ENCODE assay signal across 15 cellular contexts in genomic region chr4:112520598-112521122, GRCh38. TPM values are rescaled to one million over a fixed set of nuclear protein-coding genes. Genes with fewer than 3 reads are reported as not detected.
DNase-seq lines count a peak whose midpoint lies in the region; ATAC-seq and TF ChIP-seq lines count a peak whose summit lies in the region.
"Had no signal": no experiment of that assay in that cellular context is flagged by ENCODE, and none has a peak within 500 bp of the region (broad histone marks: within the 10 kb centered on the region; RNA-seq: fewer than 3 reads in every experiment).

No MANE protein-coding gene starts in this region.

- H3K9me3 ChIP-seq in CD4-positive, CD25-positive, alpha-beta regulatory T cell (ENCODE audit: control insufficient read depth in 2 of 2, low read length in 2 of 2), result peaks cover 8 to 19% of the 10 kb centered on the region in 2 experiments

- peak overlapping the region in 3 of 4 donors; percentile 5 to 62 (median 55) for H3K4me3 Mint-ChIP-seq in CD4-positive, CD25-positive, alpha-beta regulatory T cell
- peak overlapping the region; percentile 40 for H3K4me3 Mint-ChIP-seq in activated CD8-positive, alpha-beta T cell treated with anti-CD3 and anti-CD28 coated beads, Interleukin-2, amount 10 ng/mL, durations not matched to agents 7 days and 5 days
- peak overlapping the region; percentile 34 for H3K4me3 Mint-ChIP-seq in memory B cell
- H3K4me3 Mint-ChIP-seq: dendritic cell treated with granulocyte-macrophage colony-stimulating factor and Interleukin-4, amounts not matched to agents 40 ng/mL and 50 ng/mL, for 4 days had no signal

- ATAC-seq in CD4-positive, CD25-positive, alpha-beta regulatory T cell (ENCODE audit: low read depth in 2 of 2), result no peak
- no peak for ATAC-seq in activated CD8-positive, alpha-beta T cell treated with anti-CD3 and anti-CD28 coated beads, Interleukin-2, amount 10 ng/mL, durations not matched to agents 7 days and 5 days
- no peak for ATAC-seq in memory B cell (ENCODE audit: low read depth)
- ATAC-seq in HG03457 (IDR thresholded peaks at IDR 0.05; ENCODE audit: unreplicated experiment), result no peak
- no peak for ATAC-seq in GM18519 (IDR thresholded peaks at IDR 0.05; ENCODE audit: low FRiP score, unreplicated experiment)
- ATAC-seq: left lobe of liver had no signal

- CTCF ChIA-PET in activated CD8-positive, alpha-beta T cell treated with anti-CD3 and anti-CD28 coated beads, Interleukin-2, amount 10 ng/mL, durations not matched to agents 7 days and 5 days (lab: Charles Lee), result interaction anchor here (1.0 to 3.3 kb wide), 5 partner anchors 10 to 196 kb away, joined by 3 to 8 read pairs (median 4); no protein-coding TSS in a partner anchor
- CTCF ChIA-PET in RWPE1 (lab: Yijun Ruan, JAX), result interaction anchor here (0.6 kb wide), 1 partner anchor 11 kb away, joined by 5 read pairs; no protein-coding TSS in a partner anchor

- H3K36me3 Mint-ChIP-seq in CD4-positive, CD25-positive, alpha-beta regulatory T cell, result no peaks in the 10 kb centered on the region
- H3K36me3 Mint-ChIP-seq in activated CD8-positive, alpha-beta T cell treated with anti-CD3 and anti-CD28 coated beads, Interleukin-2, amount 10 ng/mL, durations not matched to agents 7 days and 5 days (ENCODE audit: low read depth), result no peaks in the 10 kb centered on the region
- no peaks in the 10 kb centered on the region for H3K36me3 Mint-ChIP-seq in memory B cell

- H3K27me3 ChIP-seq in CD4-positive, CD25-positive, alpha-beta regulatory T cell (ENCODE audit: control insufficient read depth, insufficient read depth, low read length), result peaks cover 69% of the 10 kb centered on the region

- no peak overlapping the region for H3K27ac Mint-ChIP-seq in CD4-positive, CD25-positive, alpha-beta regulatory T cell
- H3K27ac Mint-ChIP-seq in activated CD8-positive, alpha-beta T cell treated with anti-CD3 and anti-CD28 coated beads, Interleukin-2, amount 10 ng/mL, durations not matched to agents 7 days and 5 days, result no peak overlapping the region
- H3K27ac Mint-ChIP-seq in memory B cell, result no peak overlapping the region
- H3K27ac Mint-ChIP-seq: dendritic cell treated with granulocyte-macrophage colony-stimulating factor and Interleukin-4, amounts not matched to agents 40 ng/mL and 50 ng/mL, for 4 days had no signal

- no peak overlapping the region for H3K4me3 ChIP-seq in CD4-positive, CD25-positive, alpha-beta regulatory T cell (ENCODE audit: low read depth, low read length)
- peak overlapping the region; percentile 54 for H3K4me3 ChIP-seq in GM12875 (ENCODE audit: low read depth, low read length)
- H3K4me3 ChIP-seq: stomach had no signal

- no peaks in the 10 kb centered on the region for H3K36me3 ChIP-seq in CD4-positive, CD25-positive, alpha-beta regulatory T cell (ENCODE audit: control insufficient read depth, insufficient read depth, low read length)
- H3K36me3 ChIP-seq: stomach had no signal

- POLR2A ChIA-PET in activated CD8-positive, alpha-beta T cell treated with anti-CD3 and anti-CD28 coated beads, Interleukin-2, amount 10 ng/mL, durations not matched to agents 7 days and 5 days (lab: Charles Lee), result no interaction called here
- POLR2A ChIA-PET in RWPE1 (lab: Yijun Ruan, JAX; ENCODE audit: low non-redundant PET), result no interaction called here

- H3K27ac ChIP-seq in CD4-positive, CD25-positive, alpha-beta regulatory T cell (ENCODE audit: insufficient read depth, low read length, poor library complexity, severe bottlenecking), result no peak overlapping the region
- H3K27ac ChIP-seq in RWPE1, result no peak overlapping the region
- H3K27ac ChIP-seq: stomach had no signal

- H3K4me1 ChIP-seq in CD4-positive, CD25-positive, alpha-beta regulatory T cell (ENCODE audit: control insufficient read depth, insufficient read depth, low read length, poor library complexity, severe bottlenecking), result peaks cover 52% of the 10 kb centered on the region

- DNase-seq in CD4-positive, CD25-positive, alpha-beta regulatory T cell, result no peak
- DNase-seq in activated CD8-positive, alpha-beta T cell treated with anti-CD3 and anti-CD28 coated beads, Interleukin-2, amount 10 ng/mL, durations not matched to agents 7 days and 5 days, result no peak
- DNase-seq in memory B cell (ENCODE audit: low spot score in 2 of 2), result no peak
- DNase-seq in RWPE1 (ENCODE audit: low spot score), result no peak
- DNase-seq in NCI-H1092 (lab: John Stamatoyannopoulos, UW), result no peak
- DNase-seq: NCI-H1105; NCI-H524 treated with DMSO at 0.1 percent for 48 hours; stimulated activated CD4-positive, alpha-beta T cell treated with anti-CD3 and anti-CD28 coated beads, Interleukin-1b, Interleukin-23, amount 100 ng/mL, for 48 hours; stomach had no signal

- TF ChIP-seq CTCF in GM12875 (IDR thresholded peaks at IDR 0.05; ENCODE audit: borderline replicate concordance, insufficient read depth, low read depth, low read length), result no peak
- TF ChIP-seq CTCF in RWPE1 (conservative IDR thresholded peaks at IDR 0.05; ENCODE audit: low read depth), result no peak

- H3K27me3 Mint-ChIP-seq in CD4-positive, CD25-positive, alpha-beta regulatory T cell, result peaks cover 93% of the 10 kb centered on the region
- H3K27me3 Mint-ChIP-seq in activated CD8-positive, alpha-beta T cell treated with anti-CD3 and anti-CD28 coated beads, Interleukin-2, amount 10 ng/mL, durations not matched to agents 7 days and 5 days (ENCODE audit: low read depth), result peaks cover 87% of the 10 kb centered on the region
- H3K27me3 Mint-ChIP-seq in memory B cell, result peaks cover 34% of the 10 kb centered on the region

- H3K4me1 Mint-ChIP-seq in CD4-positive, CD25-positive, alpha-beta regulatory T cell, result peaks cover 27 to 58% (median 41%) of the 10 kb centered on the region in 4 donors
- peaks cover 64% of the 10 kb centered on the region for H3K4me1 Mint-ChIP-seq in activated CD8-positive, alpha-beta T cell treated with anti-CD3 and anti-CD28 coated beads, Interleukin-2, amount 10 ng/mL, durations not matched to agents 7 days and 5 days (ENCODE audit: low read depth)
- H3K4me1 Mint-ChIP-seq in memory B cell, result peaks cover 34% of the 10 kb centered on the region

- peaks cover 0 to 14% (median 2%) of the 10 kb centered on the region in 7 donors for H3K9me3 Mint-ChIP-seq in CD4-positive, CD25-positive, alpha-beta regulatory T cell
- no peaks in the 10 kb centered on the region for H3K9me3 Mint-ChIP-seq in activated CD8-positive, alpha-beta T cell treated with anti-CD3 and anti-CD28 coated beads, Interleukin-2, amount 10 ng/mL, durations not matched to agents 7 days and 5 days (ENCODE audit: insufficient read depth)
- H3K9me3 Mint-ChIP-seq in memory B cell, result peaks cover 3% of the 10 kb centered on the region
- H3K9me3 Mint-ChIP-seq: dendritic cell treated with granulocyte-macrophage colony-stimulating factor and Interleukin-4, amounts not matched to agents 40 ng/mL and 50 ng/mL, for 4 days had no signal

RNA-seq across cellular contexts. Expression of gene NEUROG2, which starts 4.7 kb away (rescaled TPM):
- total RNA-seq in CD4-positive, CD25-positive, alpha-beta regulatory T cell, result not detected
- polyA plus RNA-seq in CD4-positive, CD25-positive, alpha-beta regulatory T cell, result not detected
- not detected for total RNA-seq in activated CD8-positive, alpha-beta T cell treated with anti-CD3 and anti-CD28 coated beads, Interleukin-2, amount 10 ng/mL, durations not matched to agents 7 days and 5 days
- total RNA-seq: left lobe of liver, posterior vena cava, stomach had no signal
- polyA plus RNA-seq: stomach had no signal
